1 cellular context compared by ENCODE assay signal in genomic region chr7:23531794-23532489, GRCh38.
TF ChIP-seq lines count a peak whose summit lies in the region.

Gene TRA2A, minus strand, starts transcription at chr7:23531981. Its CDS starts 157 bp downstream, at chr7:23531824.

TF ChIP-seq in HEK293, 187 proteins besides CTCF, POLR2A, EP300 and RAD21 (continued from another document and continues in another):
- TF ChIP-seq, protein P1, sequence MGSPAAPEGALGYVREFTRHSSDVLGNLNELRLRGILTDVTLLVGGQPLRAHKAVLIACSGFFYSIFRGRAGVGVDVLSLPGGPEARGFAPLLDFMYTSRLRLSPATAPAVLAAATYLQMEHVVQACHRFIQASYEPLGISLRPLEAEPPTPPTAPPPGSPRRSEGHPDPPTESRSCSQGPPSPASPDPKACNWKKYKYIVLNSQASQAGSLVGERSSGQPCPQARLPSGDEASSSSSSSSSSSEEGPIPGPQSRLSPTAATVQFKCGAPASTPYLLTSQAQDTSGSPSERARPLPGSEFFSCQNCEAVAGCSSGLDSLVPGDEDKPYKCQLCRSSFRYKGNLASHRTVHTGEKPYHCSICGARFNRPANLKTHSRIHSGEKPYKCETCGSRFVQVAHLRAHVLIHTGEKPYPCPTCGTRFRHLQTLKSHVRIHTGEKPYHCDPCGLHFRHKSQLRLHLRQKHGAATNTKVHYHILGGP (tag by site-specific recombination; IDR thresholded peaks at IDR 0.05), result no peak
- TF ChIP-seq ZNF138 (tag by site-specific recombination; IDR thresholded peaks at IDR 0.05; ENCODE audit: borderline replicate concordance) (no peak), ZNF488 (tag by site-specific recombination; IDR thresholded peaks at IDR 0.05) (no peak), ZXDB (tag by site-specific recombination; IDR thresholded peaks at IDR 0.05) (peak; percentile 45), ZNF266 (tag by site-specific recombination; IDR thresholded peaks at IDR 0.05; ENCODE audit: low read depth) (no peak), ZNF777 (tag by site-specific recombination; IDR thresholded peaks at IDR 0.05; ENCODE audit: borderline replicate concordance) (no peak; the same call in 1 of the 2 replicates), MZF1 (tag by site-specific recombination; IDR thresholded peaks at IDR 0.05; ENCODE audit: borderline replicate concordance) (0 out of 2 replicates have a peak, but pooled peaks have one; percentile 13), ZNF112 (tag by site-specific recombination; IDR thresholded peaks at IDR 0.05) (no peak), ATF2 (tag by site-specific recombination; IDR thresholded peaks at IDR 0.05; ENCODE audit: low read depth) (peak; percentile 84), ZFP37 (tag by site-specific recombination; IDR thresholded peaks at IDR 0.05) (0 out of 2 replicates have a peak, but pooled peaks have one; percentile 22), ZNF776 (tag by site-specific recombination; IDR thresholded peaks at IDR 0.05; ENCODE audit: borderline replicate concordance) (no peak), ZNF660 (tag by site-specific recombination; IDR thresholded peaks at IDR 0.05) (peak; percentile 61; the same call in 1 of the 2 replicates), ZBTB17 (tag by site-specific recombination; IDR thresholded peaks at IDR 0.05) (peak; percentile 71), ZNF791 (tag by site-specific recombination; IDR thresholded peaks at IDR 0.05) (no peak), ZNF629 (tag by site-specific recombination; IDR thresholded peaks at IDR 0.05) (peak; percentile 96), KLF9 (tag by site-specific recombination; IDR thresholded peaks at IDR 0.05; ENCODE audit: low read depth) (peak; percentile 55; the same call in 1 of the 2 replicates), ZNF398 (tag by site-specific recombination; IDR thresholded peaks at IDR 0.05) (no peak), ZNF518A (tag by site-specific recombination; conservative IDR thresholded peaks at IDR 0.05; ENCODE audit: low read depth) (no peak), ZNF654 (tag by site-specific recombination; IDR thresholded peaks at IDR 0.05; ENCODE audit: low read depth) (no peak), ZNF837 (tag by site-specific recombination; IDR thresholded peaks at IDR 0.05) (no peak), ZBTB8A (tag by site-specific recombination; IDR thresholded peaks at IDR 0.05) (peak; percentile 95), BCL11A (tag by site-specific recombination; IDR thresholded peaks at IDR 0.05; ENCODE audit: low read depth) (0 out of 2 replicates have a peak, but pooled peaks have one; percentile 11), ZNF214 (tag by site-specific recombination; IDR thresholded peaks at IDR 0.05; ENCODE audit: borderline replicate concordance) (no peak), ZNF155 (tag by site-specific recombination; IDR thresholded peaks at IDR 0.05) (no peak), ZBTB21 (tag by site-specific recombination; IDR thresholded peaks at IDR 0.05) (peak; percentile 89), ZNF449 (tag by site-specific recombination; IDR thresholded peaks at IDR 0.05) (0 out of 2 replicates have a peak, but pooled peaks have one; percentile 31), ZEB2 (tag by site-specific recombination; IDR thresholded peaks at IDR 0.05) (peak; percentile 69), SP7 (tag by site-specific recombination; IDR thresholded peaks at IDR 0.05) (peak; percentile 59; the same call in 1 of the 2 replicates), ZNF211 (tag by site-specific recombination; IDR thresholded peaks at IDR 0.05; ENCODE audit: low read depth) (no peak), ZNF521 (tag by site-specific recombination; IDR thresholded peaks at IDR 0.05) (no peak), ZNF701 (tag by site-specific recombination; IDR thresholded peaks at IDR 0.05) (no peak), BCL11B (tag by site-specific recombination; IDR thresholded peaks at IDR 0.05; ENCODE audit: low read depth) (no peak), ZNF354C (tag by site-specific recombination; IDR thresholded peaks at IDR 0.05; ENCODE audit: borderline replicate concordance, low read depth) (no peak), GLIS2 (tag by site-specific recombination; IDR thresholded peaks at IDR 0.05) (peak; percentile 35; the same call in 1 of the 2 replicates), ZNF350 (tag by site-specific recombination; IDR thresholded peaks at IDR 0.05) (no peak), KLF7 (tag by site-specific recombination; IDR thresholded peaks at IDR 0.05; ENCODE audit: borderline replicate concordance) (peak; percentile 53; the same call in 1 of the 2 replicates), ZNF843 (tag by site-specific recombination; IDR thresholded peaks at IDR 0.05) (no peak), REPIN1 (tag by site-specific recombination; IDR thresholded peaks at IDR 0.05; ENCODE audit: low read depth) (no peak), KLF17 (tag by site-specific recombination; IDR thresholded peaks at IDR 0.05) (peak; percentile 43; the same call in 1 of the 2 replicates), ZNF645 (tag by site-specific recombination; IDR thresholded peaks at IDR 0.05) (no peak)
- TF ChIP-seq, protein P2, sequence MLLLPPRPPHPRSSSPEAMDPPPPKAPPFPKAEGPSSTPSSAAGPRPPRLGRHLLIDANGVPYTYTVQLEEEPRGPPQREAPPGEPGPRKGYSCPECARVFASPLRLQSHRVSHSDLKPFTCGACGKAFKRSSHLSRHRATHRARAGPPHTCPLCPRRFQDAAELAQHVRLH (tag by site-specific recombination; IDR thresholded peaks at IDR 0.05), result peak; percentile 70
- TF ChIP-seq, protein P3, sequence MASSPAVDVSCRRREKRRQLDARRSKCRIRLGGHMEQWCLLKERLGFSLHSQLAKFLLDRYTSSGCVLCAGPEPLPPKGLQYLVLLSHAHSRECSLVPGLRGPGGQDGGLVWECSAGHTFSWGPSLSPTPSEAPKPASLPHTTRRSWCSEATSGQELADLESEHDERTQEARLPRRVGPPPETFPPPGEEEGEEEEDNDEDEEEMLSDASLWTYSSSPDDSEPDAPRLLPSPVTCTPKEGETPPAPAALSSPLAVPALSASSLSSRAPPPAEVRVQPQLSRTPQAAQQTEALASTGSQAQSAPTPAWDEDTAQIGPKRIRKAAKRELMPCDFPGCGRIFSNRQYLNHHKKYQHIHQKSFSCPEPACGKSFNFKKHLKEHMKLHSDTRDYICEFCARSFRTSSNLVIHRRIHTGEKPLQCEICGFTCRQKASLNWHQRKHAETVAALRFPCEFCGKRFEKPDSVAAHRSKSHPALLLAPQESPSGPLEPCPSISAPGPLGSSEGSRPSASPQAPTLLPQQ (tag by site-specific recombination; IDR thresholded peaks at IDR 0.05), result peak; percentile 70; the same call in 1 of the 2 replicates
- TF ChIP-seq, protein P4, sequence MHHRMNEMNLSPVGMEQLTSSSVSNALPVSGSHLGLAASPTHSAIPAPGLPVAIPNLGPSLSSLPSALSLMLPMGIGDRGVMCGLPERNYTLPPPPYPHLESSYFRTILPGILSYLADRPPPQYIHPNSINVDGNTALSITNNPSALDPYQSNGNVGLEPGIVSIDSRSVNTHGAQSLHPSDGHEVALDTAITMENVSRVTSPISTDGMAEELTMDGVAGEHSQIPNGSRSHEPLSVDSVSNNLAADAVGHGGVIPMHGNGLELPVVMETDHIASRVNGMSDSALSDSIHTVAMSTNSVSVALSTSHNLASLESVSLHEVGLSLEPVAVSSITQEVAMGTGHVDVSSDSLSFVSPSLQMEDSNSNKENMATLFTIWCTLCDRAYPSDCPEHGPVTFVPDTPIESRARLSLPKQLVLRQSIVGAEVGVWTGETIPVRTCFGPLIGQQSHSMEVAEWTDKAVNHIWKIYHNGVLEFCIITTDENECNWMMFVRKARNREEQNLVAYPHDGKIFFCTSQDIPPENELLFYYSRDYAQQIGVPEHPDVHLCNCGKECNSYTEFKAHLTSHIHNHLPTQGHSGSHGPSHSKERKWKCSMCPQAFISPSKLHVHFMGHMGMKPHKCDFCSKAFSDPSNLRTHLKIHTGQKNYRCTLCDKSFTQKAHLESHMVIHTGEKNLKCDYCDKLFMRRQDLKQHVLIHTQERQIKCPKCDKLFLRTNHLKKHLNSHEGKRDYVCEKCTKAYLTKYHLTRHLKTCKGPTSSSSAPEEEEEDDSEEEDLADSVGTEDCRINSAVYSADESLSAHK (tag by site-specific recombination; IDR thresholded peaks at IDR 0.05), result no peak
